8 cellular contexts compared by ENCODE assay signal in the genomic region with DNA sequence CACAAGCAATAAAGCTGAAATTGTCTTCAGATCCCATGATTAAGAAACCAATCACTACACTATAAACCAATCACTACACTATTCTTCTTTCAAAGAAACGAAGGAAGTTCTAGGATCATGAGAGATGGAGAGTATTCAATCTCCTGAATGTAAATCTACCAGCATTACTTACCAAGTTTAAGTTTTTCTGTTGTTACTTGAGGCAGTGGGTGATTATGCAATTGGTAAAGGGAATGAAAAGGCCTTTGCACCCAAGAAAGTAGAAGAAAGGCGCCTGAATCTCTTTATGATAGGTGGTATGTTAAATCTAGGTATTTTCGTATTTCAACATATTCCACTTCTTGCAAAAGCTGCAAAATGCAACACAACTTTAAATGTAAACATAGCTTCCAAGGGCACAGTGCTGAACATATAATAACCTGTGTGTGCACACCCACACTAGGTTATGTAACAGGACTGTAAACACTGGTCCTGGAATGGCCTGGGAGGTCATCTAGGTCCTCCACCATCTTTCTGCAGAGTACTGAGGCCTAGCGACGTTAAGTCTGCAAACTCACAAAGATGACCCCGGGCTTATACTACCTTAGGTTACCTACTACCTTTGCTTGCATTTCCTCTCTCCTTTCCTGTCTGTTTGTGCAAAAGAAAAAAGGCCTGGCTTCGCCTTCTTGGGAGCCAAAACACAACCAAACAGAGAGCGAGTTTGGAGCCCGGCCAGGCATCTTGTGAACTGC. TPM values are rescaled to one million over a fixed set of nuclear protein-coding genes. Genes with fewer than 3 reads are reported as not detected.
DNase-seq lines count a peak whose midpoint lies in the region; ATAC-seq and TF ChIP-seq lines count a peak whose summit lies in the region.

No MANE protein-coding gene starts in this region.

- H3K4me1 ChIP-seq in cardiac muscle cell (ENCODE audit: low read depth) (peaks cover 10% of the 10 kb centered on the region), sigmoid colon (peaks cover 0 to 29% (median 17%) of the 10 kb centered on the region in 4 donors)

- WGBS in sigmoid colon, 2 donors, result 11 to 40% methylated on average over 9 of the region's 9 CpGs

- H3K9me3 Mint-ChIP-seq in WTC11, result no peaks in the 10 kb centered on the region

- peaks cover 23% of the 10 kb centered on the region for H3K4me1 Mint-ChIP-seq in WTC11

- POLR2A ChIA-PET in WTC11 (lab: Charles Lee), result no interaction called here

- H3K27ac ChIP-seq in cardiac muscle cell (peak overlapping the region; percentile 83), sigmoid colon (peak overlapping the region; percentile 89 to 98 (median 96))

- H3K4me3 ChIP-seq in cardiac muscle cell (peak overlapping the region; percentile 65), sigmoid colon (peak overlapping the region; percentile 68 to 93 (median 72))

- TF ChIP-seq CTCF in WTC11 (IDR thresholded peaks at IDR 0.05) (no peak), cardiac muscle cell (IDR thresholded peaks at IDR 0.05; ENCODE audit: low read depth, low read length) (no peak), sigmoid colon (IDR thresholded peaks at IDR 0.05) (no peak)

- CTCF ChIA-PET in WTC11 (lab: Charles Lee), result no interaction called here

- H3K36me3 ChIP-seq in cardiac muscle cell (no peaks in the 10 kb centered on the region), sigmoid colon (no peaks in the 10 kb centered on the region)

- ATAC-seq in WTC11, result no peak; the same call in 1 of the 2 replicates

- H3K9me3 ChIP-seq in cardiac muscle cell (ENCODE audit: low read depth) (no peaks in the 10 kb centered on the region), sigmoid colon (no peaks in the 10 kb centered on the region)

- intact Hi-C loops in sigmoid colon (cut with DNase I), result loop anchor here (5.0 to 10.0 kb wide), 3 partner anchors 52 to 124 kb away; a partner anchor contains a TSS

- peak overlapping the region; percentile 85 for H3K4me3 Mint-ChIP-seq in WTC11

- H3K36me3 Mint-ChIP-seq in WTC11, result no peaks in the 10 kb centered on the region

- no peak for TF ChIP-seq POLR2A in sigmoid colon (IDR thresholded peaks at IDR 0.05)

- peaks cover 9% of the 10 kb centered on the region for H3K27me3 Mint-ChIP-seq in WTC11 (ENCODE audit: low read depth)

- H3K27ac Mint-ChIP-seq in WTC11, result peak overlapping the region; percentile 95

- peak; percentile 49 for DNase-seq in DMS153 treated with DMSO at 0.1 percent for 48 hours (lab: John Stamatoyannopoulos, UW; ENCODE audit: unreplicated experiment)
- no peak for DNase-seq in DMS153 (lab: John Stamatoyannopoulos, UW)
- no peak for DNase-seq in WTC11 (ENCODE audit: low spot score)
- DNase-seq in cardiac muscle cell (ENCODE audit: low read depth in 1 of 2, low spot score in 1 of 2), result peak in 1 of 2 donors; percentile 12
- DNase-seq in sigmoid colon, result no peak
- no peak for DNase-seq in NCI-H524 treated with DMSO at 0.1 percent for 48 hours (lab: John Stamatoyannopoulos, UW)
- DNase-seq in NCI-H2107 (lab: John Stamatoyannopoulos, UW), result no peak
- DNase-seq in central memory CD4-positive, alpha-beta T cell, result no peak

- H3K27me3 ChIP-seq in cardiac muscle cell (no peaks in the 10 kb centered on the region), sigmoid colon (no peaks in the 10 kb centered on the region)

- TF ChIP-seq EP300 in sigmoid colon (IDR thresholded peaks at IDR 0.05), result no peak

TF ChIP-seq in WTC11, 78 proteins besides CTCF, POLR2A, EP300 and RAD21:
- TF ChIP-seq GABPB1 (CRISPR knock-in tag; IDR thresholded peaks at IDR 0.05), result peak; percentile 81
- TF ChIP-seq, protein P1, sequence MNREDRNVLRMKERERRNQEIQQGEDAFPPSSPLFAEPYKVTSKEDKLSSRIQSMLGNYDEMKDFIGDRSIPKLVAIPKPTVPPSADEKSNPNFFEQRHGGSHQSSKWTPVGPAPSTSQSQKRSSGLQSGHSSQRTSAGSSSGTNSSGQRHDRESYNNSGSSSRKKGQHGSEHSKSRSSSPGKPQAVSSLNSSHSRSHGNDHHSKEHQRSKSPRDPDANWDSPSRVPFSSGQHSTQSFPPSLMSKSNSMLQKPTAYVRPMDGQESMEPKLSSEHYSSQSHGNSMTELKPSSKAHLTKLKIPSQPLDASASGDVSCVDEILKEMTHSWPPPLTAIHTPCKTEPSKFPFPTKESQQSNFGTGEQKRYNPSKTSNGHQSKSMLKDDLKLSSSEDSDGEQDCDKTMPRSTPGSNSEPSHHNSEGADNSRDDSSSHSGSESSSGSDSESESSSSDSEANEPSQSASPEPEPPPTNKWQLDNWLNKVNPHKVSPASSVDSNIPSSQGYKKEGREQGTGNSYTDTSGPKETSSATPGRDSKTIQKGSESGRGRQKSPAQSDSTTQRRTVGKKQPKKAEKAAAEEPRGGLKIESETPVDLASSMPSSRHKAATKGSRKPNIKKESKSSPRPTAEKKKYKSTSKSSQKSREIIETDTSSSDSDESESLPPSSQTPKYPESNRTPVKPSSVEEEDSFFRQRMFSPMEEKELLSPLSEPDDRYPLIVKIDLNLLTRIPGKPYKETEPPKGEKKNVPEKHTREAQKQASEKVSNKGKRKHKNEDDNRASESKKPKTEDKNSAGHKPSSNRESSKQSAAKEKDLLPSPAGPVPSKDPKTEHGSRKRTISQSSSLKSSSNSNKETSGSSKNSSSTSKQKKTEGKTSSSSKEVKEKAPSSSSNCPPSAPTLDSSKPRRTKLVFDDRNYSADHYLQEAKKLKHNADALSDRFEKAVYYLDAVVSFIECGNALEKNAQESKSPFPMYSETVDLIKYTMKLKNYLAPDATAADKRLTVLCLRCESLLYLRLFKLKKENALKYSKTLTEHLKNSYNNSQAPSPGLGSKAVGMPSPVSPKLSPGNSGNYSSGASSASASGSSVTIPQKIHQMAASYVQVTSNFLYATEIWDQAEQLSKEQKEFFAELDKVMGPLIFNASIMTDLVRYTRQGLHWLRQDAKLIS (CRISPR knock-in tag; IDR thresholded peaks at IDR 0.05; ENCODE audit: borderline replicate concordance), result no peak
TF ChIP-seq in WTC11: peak in this region for 1.

RNA-seq across cellular contexts. Expression of a gene that starts 1.1 kb away (rescaled TPM):
- total RNA-seq in WTC11 (2021) (31.1 to 31.7 TPM (median 31.6 TPM) in 3 replicates), cardiac muscle cell (25.7 and 28.9 TPM in 2 replicates), sigmoid colon (100 to 1,000 TPM in 1 of 4 donors, 10 to 100 TPM in 3; 64.6 to 145 (median 78.8) TPM)
- polyA plus RNA-seq in cardiac muscle cell (24.0 and 41.6 TPM in 2 replicates), sigmoid colon (100 to 1,000 TPM in 2 of 3 donors, 10 to 100 TPM in 1; 55.5 to 141 (median 123) TPM)
